Comparison of ENCODE assay signal across 8 cellular contexts in genomic region chr5:79235578-79236363, GRCh38. TPM values are rescaled to one million over a fixed set of nuclear protein-coding genes. Genes with fewer than 3 reads are reported as not detected.
DNase-seq lines count a peak whose midpoint lies in the region; ATAC-seq and TF ChIP-seq lines count a peak whose summit lies in the region.

JMY (plus strand) TSS chr5:79236131; CDS start chr5:79236651, 520 bp downstream.

- peak within 1 kb of the TSS; percentile 88 for H3K27ac ChIP-seq in RWPE1
- H3K27ac ChIP-seq in stomach, result peak within 1 kb of the TSS; percentile 83 to 94 (median 93)

- peak within 1 kb of the TSS; percentile 94 for H3K4me3 Mint-ChIP-seq in neural crest cell

- peaks cover 48% of the 10 kb centered on the region for H3K27me3 Mint-ChIP-seq in neural crest cell (ENCODE audit: low read depth)

- DNase-seq in DMS53 treated with DMSO at 0.1 percent for 48 hours (lab: John Stamatoyannopoulos, UW; ENCODE audit: unreplicated experiment) (peak; percentile 78), KG1 (lab: John Stamatoyannopoulos, UW) (peak; percentile 50), RWPE1 (ENCODE audit: low spot score) (peak; percentile 89), fibroblast of villous mesenchyme (ENCODE audit: low read depth) (peak; percentile 82), neural crest cell (ENCODE audit: low read depth, low spot score) (peak; percentile 67), stomach (peak; percentile 90)
- peak; percentile 95 for DNase-seq in activated effector memory CD4-positive, alpha-beta T cell treated with anti-CD3 and anti-CD28 coated beads, Interleukin-2, amount 50 U/mL, for 16 hours

- POLR2A ChIA-PET in RWPE1 (lab: Yijun Ruan, JAX; ENCODE audit: low non-redundant PET), result no interaction called here

- H3K4me3 ChIP-seq in fibroblast of villous mesenchyme (ENCODE audit: low read depth, low read length) (peak within 1 kb of the TSS; percentile 75), stomach (peak within 1 kb of the TSS; percentile 87 to 97 (median 96))

- ATAC-seq in GM21717 (IDR thresholded peaks at IDR 0.05; ENCODE audit: unreplicated experiment), result peak; percentile 63

- no peaks in the 10 kb centered on the region for H3K9me3 ChIP-seq in stomach

- 0% methylated on average over 15 to 83 of the region's 83 CpGs for WGBS in stomach, 5 donors

- H3K9me3 Mint-ChIP-seq in neural crest cell, result no peaks in the 10 kb centered on the region

- H3K36me3 ChIP-seq in stomach, result no peaks in the 10 kb centered on the region

- H3K27ac Mint-ChIP-seq in neural crest cell (ENCODE audit: unreplicated experiment), result peak within 1 kb of the TSS; percentile 35

- peaks cover 25% of the 10 kb centered on the region for H3K4me1 Mint-ChIP-seq in neural crest cell

- intact Hi-C loops in stomach (cut with DNase I; ENCODE audit: low total_unique reads), result no loop called here

- TF ChIP-seq POLR2A in stomach (IDR thresholded peaks at IDR 0.05), result peak in 1 of 4 donors; percentile 43

- peaks cover 17 to 42% (median 31%) of the 10 kb centered on the region in 4 donors for H3K4me1 ChIP-seq in stomach

- no peaks in the 10 kb centered on the region for H3K36me3 Mint-ChIP-seq in neural crest cell (ENCODE audit: low read depth)

- TF ChIP-seq EP300 in stomach (IDR thresholded peaks at IDR 0.05), result no peak

- CTCF ChIA-PET in RWPE1 (lab: Yijun Ruan, JAX), result interaction anchor here (0.6 to 2.9 kb wide), 4 partner anchors 102 to 220 kb away, joined by 3 to 24 read pairs (median 4); no protein-coding TSS in a partner anchor

- no peaks in the 10 kb centered on the region for H3K27me3 ChIP-seq in stomach

- peak; percentile 32 for TF ChIP-seq CTCF in RWPE1 (conservative IDR thresholded peaks at IDR 0.05; ENCODE audit: low read depth)
- TF ChIP-seq CTCF in fibroblast of villous mesenchyme (IDR thresholded peaks at IDR 0.05; ENCODE audit: insufficient read depth, low read depth, low read length), result no peak
- no peak for TF ChIP-seq CTCF in neural crest cell (conservative IDR thresholded peaks at IDR 0.05)
- peak in 2 of 7 experiments; percentile 8 to 10 for TF ChIP-seq CTCF in stomach (IDR thresholded peaks at IDR 0.05)

RNA-seq across cellular contexts. Expression of gene JMY, which starts in this region (rescaled TPM):
- total RNA-seq in fibroblast of villous mesenchyme (9.1 and 9.3 TPM in 2 replicates), neural crest cell (3.0 and 4.2 TPM in 2 replicates), stomach (10 to 100 TPM in 2 of 5 donors, 1 to 10 TPM in 3; 5.8 to 31.9 (median 9.0) TPM)
- polyA plus RNA-seq in stomach, result 1 to 10 TPM; 2.1 to 3.2 (median 3.0) TPM

Comparison
In these comparisons a context has a peak if more than half of its experiments do, and no peak if none do; other contexts are left out.
1. Peak in every context shown above with its lines: DNase-seq, ATAC-seq, H3K4me3 ChIP-seq and H3K27ac ChIP-seq.